Comparison of ENCODE assay signal across 8 cellular contexts in genomic region chr11:86068951-86069407, GRCh38. TPM values are rescaled to one million over a fixed set of nuclear protein-coding genes. Genes with fewer than 3 reads are reported as not detected.
DNase-seq lines count a peak whose midpoint lies in the region; ATAC-seq and TF ChIP-seq lines count a peak whose summit lies in the region.

TSS of gene PICALM (minus strand) at chr11:86069084. CDS start at chr11:86068780, 304 bp downstream.

- H3K4me1 Mint-ChIP-seq in activated T-helper 2 cell treated with anti-CD3 and anti-CD28 coated beads, Interferon-gamma antibody, Interleukin-2, Interleukin-4, amounts not matched to agents 10 μg/mL and 5 μg/mL and 100 μg/mL, durations not matched to agents 14 hours and 24 hours and 36 hours (ENCODE audit: low read depth) = peaks cover 30% of the 10 kb centered on the region
- peaks cover 47 to 49% of the 10 kb centered on the region in 2 donors for H3K4me1 Mint-ChIP-seq in natural killer cell

- H3K27ac Mint-ChIP-seq in activated T-helper 2 cell treated with anti-CD3 and anti-CD28 coated beads, Interferon-gamma antibody, Interleukin-2, Interleukin-4, amounts not matched to agents 10 μg/mL and 5 μg/mL and 100 μg/mL, durations not matched to agents 14 hours and 24 hours and 36 hours = peak within 1 kb of the TSS; percentile 88
- peak within 1 kb of the TSS; percentile 97 to 100 for H3K27ac Mint-ChIP-seq in natural killer cell

- H3K4me3 ChIP-seq in RWPE2 (ENCODE audit: severe bottlenecking) (peak within 1 kb of the TSS; percentile 68), fibroblast of mammary gland (ENCODE audit: control insufficient read depth, low read depth, low read length) (peak within 1 kb of the TSS; percentile 94)

- H3K27me3 ChIP-seq in RWPE2 (ENCODE audit: insufficient read depth, poor library complexity, severe bottlenecking) = no peaks in the 10 kb centered on the region

- no peaks in the 10 kb centered on the region for H3K36me3 ChIP-seq in RWPE2 (ENCODE audit: low read depth)

- no peaks in the 10 kb centered on the region for H3K9me3 ChIP-seq in RWPE2 (ENCODE audit: severe bottlenecking)

- peak; percentile 74 for ATAC-seq in RWPE2 (ENCODE audit: low read depth)
- ATAC-seq in natural killer cell = peak; percentile 71 to 92 (median 81)

- intact Hi-C loops in activated T-helper 2 cell treated with anti-CD3 and anti-CD28 coated beads, Interferon-gamma antibody, Interleukin-2, Interleukin-4, amounts not matched to agents 10 μg/mL and 5 μg/mL and 100 μg/mL, durations not matched to agents 14 hours and 24 hours and 36 hours (cut with micrococcal nuclease) = loop anchor here (1.0 to 10.0 kb wide), 10 partner anchors 48 to 736 kb away; partner anchors contain the start of genes PRSS23 and TMEM126B
- intact Hi-C loops in natural killer cell (cut with micrococcal nuclease) = loop anchor here (2.0 to 5.0 kb wide), 4 partner anchors 22 to 407 kb away; no protein-coding TSS in a partner anchor

- H3K27ac ChIP-seq in RWPE2 (ENCODE audit: poor library complexity, severe bottlenecking) = peak within 1 kb of the TSS; percentile 91

- peaks cover 2% of the 10 kb centered on the region for H3K27me3 Mint-ChIP-seq in activated T-helper 2 cell treated with anti-CD3 and anti-CD28 coated beads, Interferon-gamma antibody, Interleukin-2, Interleukin-4, amounts not matched to agents 10 μg/mL and 5 μg/mL and 100 μg/mL, durations not matched to agents 14 hours and 24 hours and 36 hours (ENCODE audit: low read depth)
- no peaks in the 10 kb centered on the region for H3K27me3 Mint-ChIP-seq in natural killer cell (ENCODE audit: low read depth in 2 of 2)

- H3K9me3 Mint-ChIP-seq in activated T-helper 2 cell treated with anti-CD3 and anti-CD28 coated beads, Interferon-gamma antibody, Interleukin-2, Interleukin-4, amounts not matched to agents 10 μg/mL and 5 μg/mL and 100 μg/mL, durations not matched to agents 14 hours and 24 hours and 36 hours = no peaks in the 10 kb centered on the region
- H3K9me3 Mint-ChIP-seq in natural killer cell = no peaks in the 10 kb centered on the region

- peak within 1 kb of the TSS; percentile 95 for H3K4me3 Mint-ChIP-seq in activated T-helper 2 cell treated with anti-CD3 and anti-CD28 coated beads, Interferon-gamma antibody, Interleukin-2, Interleukin-4, amounts not matched to agents 10 μg/mL and 5 μg/mL and 100 μg/mL, durations not matched to agents 14 hours and 24 hours and 36 hours (ENCODE audit: low read depth)
- peak within 1 kb of the TSS; percentile 100 for H3K4me3 Mint-ChIP-seq in natural killer cell

- H3K4me1 ChIP-seq in RWPE2 (ENCODE audit: insufficient read depth, poor library complexity, severe bottlenecking) = peaks cover 30% of the 10 kb centered on the region

- H3K36me3 Mint-ChIP-seq in activated T-helper 2 cell treated with anti-CD3 and anti-CD28 coated beads, Interferon-gamma antibody, Interleukin-2, Interleukin-4, amounts not matched to agents 10 μg/mL and 5 μg/mL and 100 μg/mL, durations not matched to agents 14 hours and 24 hours and 36 hours (ENCODE audit: low read depth) = peaks cover 40% of the 10 kb centered on the region
- H3K36me3 Mint-ChIP-seq in natural killer cell = peaks cover 9% of the 10 kb centered on the region

- DNase-seq in EH (ENCODE audit: low read depth) = peak; percentile 99
- DNase-seq in H4 (ENCODE audit: low spot score) = peak; percentile 98
- peak; percentile 98 for DNase-seq in LoVo (ENCODE audit: low spot score)
- peak; percentile 98 for DNase-seq in RWPE2 (ENCODE audit: low spot score)
- peak; percentile 97 for DNase-seq in activated T-helper 2 cell treated with anti-CD3 and anti-CD28 coated beads, Interferon-gamma antibody, Interleukin-2, Interleukin-4, amounts not matched to agents 10 μg/mL and 5 μg/mL and 100 μg/mL, durations not matched to agents 14 hours and 24 hours and 36 hours (ENCODE audit: low spot score)
- DNase-seq in fibroblast of mammary gland (ENCODE audit: low read depth) = peak; percentile 97
- peak; percentile 90 for DNase-seq in natural killer cell
- peak; percentile 97 for DNase-seq in stimulated activated naive CD4-positive, alpha-beta T cell treated with Interleukin-2 at 50 U/mL for 16 hours (lab: John Stamatoyannopoulos, UW)

- no peak for TF ChIP-seq CTCF in RWPE2 (IDR thresholded peaks at IDR 0.05; ENCODE audit: poor library complexity, severe bottlenecking)
- TF ChIP-seq CTCF in fibroblast of mammary gland (conservative IDR thresholded peaks at IDR 0.05; ENCODE audit: control insufficient read depth, insufficient read depth, low read depth, low read length) = no peak
- no peak for TF ChIP-seq CTCF in natural killer cell (IDR thresholded peaks at IDR 0.05)

RNA-seq across cellular contexts. Expression of gene PICALM, which starts in this region (rescaled TPM):
- 66.1 and 91.1 TPM in 2 replicates for total RNA-seq in H4 (2014; rRNA removed; shearing (Covaris generic))
- 193 and 213 TPM in 2 replicates for total RNA-seq in activated T-helper 2 cell treated with anti-CD3 and anti-CD28 coated beads, Interferon-gamma antibody, Interleukin-2, Interleukin-4, amounts not matched to agents 10 μg/mL and 5 μg/mL and 100 μg/mL, durations not matched to agents 14 hours and 24 hours and 36 hours
- 100 to 1,000 TPM; 262 to 291 (median 285) TPM for total RNA-seq in natural killer cell

Comparison
In these comparisons a context has a peak if more than half of its experiments do, and no peak if none do; other contexts are left out.
1. Peak in every context shown above with its lines: DNase-seq, ATAC-seq, H3K4me3 ChIP-seq and H3K27ac ChIP-seq.